ENCODE assay signal across 16 cellular contexts in the genomic region with DNA sequence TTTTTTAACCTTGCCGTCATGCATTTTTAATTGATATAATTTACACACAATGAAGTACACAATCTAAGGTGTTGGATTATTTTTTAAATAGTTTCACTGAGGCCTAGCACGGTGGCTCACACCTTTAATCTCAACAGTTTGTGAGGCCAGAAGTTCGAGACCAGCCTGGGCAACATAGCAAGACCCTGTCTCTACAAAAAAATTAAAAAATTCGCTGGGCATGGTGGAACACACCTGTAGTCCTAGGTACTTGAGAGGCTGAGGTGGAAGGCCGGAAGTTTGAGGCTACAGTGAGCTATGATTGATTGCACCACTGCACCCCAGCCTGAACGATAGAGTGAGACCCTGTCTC.
DNase-seq lines count a peak whose midpoint lies in the region; ATAC-seq, FAIRE-seq and TF ChIP-seq lines count a peak whose summit lies in the region.
"Had no signal": no experiment of that assay in that cellular context is flagged by ENCODE, and none has a peak within 500 bp of the region (broad histone marks: within the 10 kb centered on the region; RNA-seq: fewer than 3 reads in every experiment).

No MANE protein-coding gene starts in this region.

- H2AFZ ChIP-seq in endothelial cell of umbilical vein (ENCODE audit: low read depth, low read length), result no peak overlapping the region

- DNase-seq in left ventricle myocardium inferior, result no peak
- DNase-seq in Right ventricle myocardium inferior (ENCODE audit: missing footprints), result no peak
- DNase-seq in T-helper 17 cell, result no peak
- no peak for DNase-seq in endothelial cell of umbilical vein (ENCODE audit: low read depth, low spot score)
- DNase-seq in type B pancreatic cell (ENCODE audit: extremely low spot score, unreplicated experiment), result no peak
- no peak for DNase-seq in erythroblast (lab: John Stamatoyannopoulos, UW)
- no peak for DNase-seq in dedifferentiated amniotic fluid mesenchymal stem cell (ENCODE audit: extremely low spot score)
- no peak for DNase-seq in NCI-H82 treated with DMSO at 0.1 percent for 48 hours (lab: John Stamatoyannopoulos, UW; ENCODE audit: unreplicated experiment)
- DNase-seq: C1 segment of cervical spinal cord, Calu3, KG1, NCI-H1048, NCI-H2171 treated with DMSO at 0.1 percent for 48 hours had no signal

- FAIRE-seq in endothelial cell of umbilical vein (lab: Jason Lieb, UNC), result no peak
- FAIRE-seq: A204.1 had no signal

- dilution Hi-C loops in endothelial cell of umbilical vein (cut with MboI; ENCODE audit: extremely low pct_ligation_motif_present, low sequenced_read_pairs), result no loop called here

- no peaks in the 10 kb centered on the region for H3K9me3 ChIP-seq in left ventricle myocardium inferior (replicated peaks)
- no peaks in the 10 kb centered on the region for H3K9me3 ChIP-seq in T-helper 17 cell (ENCODE audit: control insufficient read depth, low read length, poor library complexity, severe bottlenecking)
- H3K9me3 ChIP-seq in endothelial cell of umbilical vein (replicated peaks; ENCODE audit: control insufficient read depth, insufficient read depth, low read length), result no peaks in the 10 kb centered on the region
- H3K9me3 ChIP-seq: HAP-1 had no signal

- peaks cover under 1% of the 10 kb centered on the region for H3K36me3 Mint-ChIP-seq in T-helper 17 cell (ENCODE audit: low read depth)
- H3K36me3 Mint-ChIP-seq in type B pancreatic cell, result peaks cover 1% of the 10 kb centered on the region

- H3K27ac Mint-ChIP-seq in T-helper 17 cell (peak overlapping the region; percentile 67), type B pancreatic cell (peak overlapping the region; percentile 16)

- H3K27ac ChIP-seq in left ventricle myocardium inferior (replicated peaks), result peak overlapping the region; percentile 22
- H3K27ac ChIP-seq in endothelial cell of umbilical vein (ENCODE audit: insufficient read depth, low read depth, low read length), result peak overlapping the region; percentile 30

- no peaks in the 10 kb centered on the region for H4K20me1 ChIP-seq in endothelial cell of umbilical vein (replicated peaks; ENCODE audit: control insufficient read depth, extremely low read depth, insufficient read depth, low read length)

- no peak overlapping the region for H3K4me2 ChIP-seq in endothelial cell of umbilical vein (ENCODE audit: insufficient read depth, low read length)

- ATAC-seq in Right ventricle myocardium inferior (no peak), T-helper 17 cell (no peak)
- ATAC-seq: PC-3 had no signal

- H3K9me1 ChIP-seq in endothelial cell of umbilical vein (replicated peaks; ENCODE audit: control insufficient read depth, extremely low read depth, insufficient read depth, low read length), result peaks cover 3% of the 10 kb centered on the region

- H3K4me3 Mint-ChIP-seq in T-helper 17 cell (no peak overlapping the region), type B pancreatic cell (peak overlapping the region; percentile 27)

- no peaks in the 10 kb centered on the region for H3K27me3 ChIP-seq in left ventricle myocardium inferior (ENCODE audit: low read depth)
- H3K27me3 ChIP-seq in endothelial cell of umbilical vein (ENCODE audit: control insufficient read depth in 2 of 2, insufficient read depth in 2 of 2, low read length in 2 of 2), result no peaks in the 10 kb centered on the region

- H3K4me1 ChIP-seq in left ventricle myocardium inferior, result peaks cover 31% of the 10 kb centered on the region
- H3K4me1 ChIP-seq in endothelial cell of umbilical vein (ENCODE audit: control insufficient read depth, extremely low read depth, insufficient read depth, low read length), result peaks cover 34% of the 10 kb centered on the region

- no peak overlapping the region for H3K9ac ChIP-seq in endothelial cell of umbilical vein (replicated peaks; ENCODE audit: extremely low read depth, insufficient read depth, low read length)

- POLR2A ChIA-PET in endothelial cell of umbilical vein (lab: Charles Lee), result interaction anchor here (1.0 kb wide), 1 partner anchor 295 kb away, joined by 3 read pairs; no protein-coding TSS in a partner anchor

- H3K36me3 ChIP-seq in left ventricle myocardium inferior (no peaks in the 10 kb centered on the region), endothelial cell of umbilical vein (ENCODE audit: control insufficient read depth in 2 of 2, extremely low read depth in 1 of 2, insufficient read depth in 2 of 2, low read length in 2 of 2) (no peaks in the 10 kb centered on the region)
- H3K36me3 ChIP-seq: HAP-1 had no signal

- H3K27me3 Mint-ChIP-seq in T-helper 17 cell (no peaks in the 10 kb centered on the region), type B pancreatic cell (no peaks in the 10 kb centered on the region)

- no peaks in the 10 kb centered on the region for H3K9me3 Mint-ChIP-seq in type B pancreatic cell

- peaks cover 3% of the 10 kb centered on the region for H3K79me2 ChIP-seq in endothelial cell of umbilical vein (ENCODE audit: control insufficient read depth, insufficient read depth, low read length)

- H3K4me3 ChIP-seq in left ventricle myocardium inferior (no peak overlapping the region), endothelial cell of umbilical vein (replicated peaks in 1 of 3; ENCODE audit: insufficient read depth in 1 of 3, low read depth in 1 of 3, low read length in 3 of 3) (no peak overlapping the region)
- H3K4me3 ChIP-seq: HAP-1 had no signal

- H3K4me1 Mint-ChIP-seq in T-helper 17 cell (peaks cover 4% of the 10 kb centered on the region), type B pancreatic cell (ENCODE audit: unreplicated experiment) (peaks cover 21% of the 10 kb centered on the region)

- intact Hi-C loops in left ventricle myocardium inferior (cut with micrococcal nuclease) (no loop called here), Right ventricle myocardium inferior (cut with DNase I) (no loop called here), endothelial cell of umbilical vein (cut with micrococcal nuclease) (loop anchor here (1.0 kb wide), 1 partner anchor 108 kb away; the partner anchor contains the start of gene MCU)

- BruUV-seq in endothelial cell of umbilical vein (replicated peaks; lab: Mats Ljungman, UMichigan), result no TSS peak

- TF ChIP-seq CTCF in left ventricle myocardium inferior (IDR thresholded peaks at IDR 0.05; ENCODE audit: borderline replicate concordance), result no peak
- no peak for TF ChIP-seq CTCF in endothelial cell of umbilical vein (IDR thresholded peaks at IDR 0.05; ENCODE audit: extremely low read depth in 1 of 2, insufficient read depth in 1 of 2, low read depth in 1 of 2, low read length in 2 of 2)
- no peak for TF ChIP-seq CTCF in type B pancreatic cell (conservative IDR thresholded peaks at IDR 0.05)

- no peak for TF ChIP-seq POLR2A in endothelial cell of umbilical vein (IDR thresholded peaks at IDR 0.05; ENCODE audit: low read depth, low read length)
- TF ChIP-seq POLR2A in erythroblast (IDR thresholded peaks at IDR 0.05; ENCODE audit: low read length), result no peak

- CTCF ChIA-PET in endothelial cell of umbilical vein (lab: Charles Lee), result no interaction called here

TF ChIP-seq in endothelial cell of umbilical vein, 7 proteins besides CTCF, POLR2A, EP300 and RAD21:
- TF ChIP-seq GATA2 (IDR thresholded peaks at IDR 0.05; ENCODE audit: insufficient read depth, insufficient read length, low read depth, low read length) (no peak), JUN (IDR thresholded peaks at IDR 0.05; ENCODE audit: borderline replicate concordance, insufficient read depth, insufficient read length, low read depth) (no peak), EZH2 (IDR thresholded peaks at IDR 0.05; ENCODE audit: borderline replicate concordance, low read depth, low read length, severe bottlenecking) (no peak), FOS (IDR thresholded peaks at IDR 0.05; ENCODE audit: borderline replicate concordance, insufficient read depth, low read length) (no peak), MYC (IDR thresholded peaks at IDR 0.05; ENCODE audit: low read depth, low read length) (no peak), MAX (IDR thresholded peaks at IDR 0.05; ENCODE audit: insufficient read depth, insufficient read length) (no peak), POLR2AphosphoS5 (IDR thresholded peaks at IDR 0.05; ENCODE audit: insufficient read depth, low read depth, low read length) (no peak)
TF ChIP-seq in endothelial cell of umbilical vein: peak in this region for 0.
